1 cellular context compared by ENCODE assay signal in the genomic region with DNA sequence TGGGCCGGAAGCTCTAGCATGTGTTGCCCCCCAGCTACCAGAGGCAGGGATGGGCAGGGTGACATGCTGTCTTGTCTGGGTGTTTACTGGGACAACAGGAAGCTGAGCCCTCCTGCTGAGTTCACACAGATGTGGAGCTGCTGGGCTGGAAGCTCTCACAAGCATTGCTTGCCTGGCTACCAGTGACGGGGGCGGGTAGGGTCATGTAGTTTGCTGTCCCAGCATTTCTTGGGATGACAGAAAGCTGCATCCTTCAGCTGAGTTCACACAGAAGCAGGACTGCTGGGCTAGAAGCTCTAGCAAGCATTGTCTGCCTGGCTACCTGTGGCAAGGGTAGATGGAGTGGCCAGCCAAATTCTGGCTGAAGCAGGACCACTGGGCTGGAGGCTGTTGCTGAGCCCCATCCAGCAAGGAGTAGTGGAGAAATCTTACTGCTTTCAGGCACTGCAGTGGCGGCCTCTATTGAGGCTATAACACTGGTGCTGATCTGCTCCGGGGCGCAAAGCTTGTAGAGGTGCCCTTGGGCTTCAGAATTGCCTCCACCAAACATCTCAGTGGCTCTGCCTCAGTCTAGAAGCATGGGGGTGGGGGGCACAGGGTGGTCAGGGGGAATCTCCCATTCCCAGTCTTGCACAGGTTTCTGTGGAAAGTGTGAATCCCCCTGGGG.
TF ChIP-seq lines count a peak whose summit lies in the region.

No MANE protein-coding gene starts in this region.

TF ChIP-seq in IMR-90, 13 proteins besides CTCF, POLR2A, EP300 and RAD21:
- TF ChIP-seq CHD1 (IDR thresholded peaks at IDR 0.05; ENCODE audit: low read depth, low read length) (no peak), MXI1 (IDR thresholded peaks at IDR 0.05; ENCODE audit: borderline replicate concordance, low read depth, low read length) (no peak), FOS (IDR thresholded peaks at IDR 0.05; ENCODE audit: low read depth, low read length) (no peak), MAFK (IDR thresholded peaks at IDR 0.05; ENCODE audit: low read depth, low read length) (no peak), CEBPB (IDR thresholded peaks at IDR 0.05; ENCODE audit: low read depth, low read length) (no peak), NFE2L2 (IDR thresholded peaks at IDR 0.05; ENCODE audit: low read depth, low read length) (no peak)
- TF ChIP-seq, protein P1, sequence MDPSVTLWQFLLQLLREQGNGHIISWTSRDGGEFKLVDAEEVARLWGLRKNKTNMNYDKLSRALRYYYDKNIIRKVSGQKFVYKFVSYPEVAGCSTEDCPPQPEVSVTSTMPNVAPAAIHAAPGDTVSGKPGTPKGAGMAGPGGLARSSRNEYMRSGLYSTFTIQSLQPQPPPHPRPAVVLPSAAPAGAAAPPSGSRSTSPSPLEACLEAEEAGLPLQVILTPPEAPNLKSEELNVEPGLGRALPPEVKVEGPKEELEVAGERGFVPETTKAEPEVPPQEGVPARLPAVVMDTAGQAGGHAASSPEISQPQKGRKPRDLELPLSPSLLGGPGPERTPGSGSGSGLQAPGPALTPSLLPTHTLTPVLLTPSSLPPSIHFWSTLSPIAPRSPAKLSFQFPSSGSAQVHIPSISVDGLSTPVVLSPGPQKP (IDR thresholded peaks at IDR 0.05; ENCODE audit: borderline replicate concordance, low read depth, low read length): no peak
TF ChIP-seq in IMR-90: peak in this region for 0.
